8 cellular contexts compared by ENCODE assay signal in the genomic region with DNA sequence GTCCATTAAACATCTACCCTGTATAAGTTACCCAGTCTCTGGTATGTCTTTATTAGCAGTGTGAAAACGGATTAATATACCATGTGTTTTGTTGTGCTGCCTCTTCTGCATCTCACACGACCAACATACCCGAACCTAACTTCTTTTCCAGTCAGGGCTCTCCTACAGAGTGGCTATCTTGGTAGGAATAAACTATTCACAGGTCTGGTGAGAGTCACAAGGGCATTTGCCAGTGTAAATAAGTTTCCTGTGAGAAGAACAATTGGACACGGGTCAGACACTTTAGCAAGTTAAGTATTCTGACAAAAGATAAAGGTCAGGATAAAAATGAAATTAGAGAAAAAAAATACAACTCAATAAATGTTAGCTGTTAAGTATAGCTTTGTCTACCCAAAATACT.
A peak's percentile ranks its signal among the peaks of the same experiment; 100 is the strongest.
DNase-seq lines count a peak whose midpoint lies in the region; ATAC-seq and TF ChIP-seq lines count a peak whose summit lies in the region.

No MANE protein-coding gene starts in this region.

- peak; percentile 0 for ATAC-seq in GM18517 (IDR thresholded peaks at IDR 0.05; ENCODE audit: unreplicated experiment)
- ATAC-seq in HG02610 (IDR thresholded peaks at IDR 0.05; ENCODE audit: unreplicated experiment), result no peak

- H3K27me3 ChIP-seq in fibroblast of lung (ENCODE audit: control insufficient read depth, insufficient read depth, low read length) (no peaks in the 10 kb centered on the region), skeletal muscle satellite cell (ENCODE audit: control insufficient read depth, insufficient read depth, low read length) (no peaks in the 10 kb centered on the region)

- H4K20me1 ChIP-seq in fibroblast of lung (ENCODE audit: control insufficient read depth, extremely low read depth, insufficient read depth, low read length), result no peaks in the 10 kb centered on the region

- H3K36me3 ChIP-seq in fibroblast of lung (ENCODE audit: control insufficient read depth, insufficient read depth, low read length), result no peaks in the 10 kb centered on the region
- H3K36me3 ChIP-seq in skeletal muscle satellite cell (ENCODE audit: insufficient read depth, low read length), result no peaks in the 10 kb centered on the region

- H3K4me2 ChIP-seq in fibroblast of lung (ENCODE audit: extremely low read depth, insufficient read depth, low read length) (no peak overlapping the region), skeletal muscle satellite cell (ENCODE audit: low read length) (no peak overlapping the region)

- H3K4me3 ChIP-seq in fibroblast of lung (replicated peaks in 1 of 4; ENCODE audit: control extremely low read depth in 1 of 4, insufficient read depth in 1 of 4, low read depth in 3 of 4, low read length in 4 of 4) (no peak overlapping the region), skeletal muscle satellite cell (ENCODE audit: low read length) (no peak overlapping the region)

- no peak for TF ChIP-seq CTCF in fibroblast of lung (conservative IDR thresholded peaks at IDR 0.05 in 1 of 2, IDR thresholded peaks at IDR 0.05 in 1 of 2; ENCODE audit: low read depth in 1 of 2, low read length in 2 of 2)

- DNase-seq in NCI-H69 (lab: John Stamatoyannopoulos, UW) (peak; percentile 86), fibroblast of lung (ENCODE audit: low read depth in 2 of 2) (peak in 1 of 2 donors; percentile 46), AG08396 (ENCODE audit: low spot score) (no peak), AG08395 (ENCODE audit: low spot score) (no peak), NCI-H345 treated with DMSO at 0.1 percent for 48 hours (lab: John Stamatoyannopoulos, UW; ENCODE audit: unreplicated experiment) (no peak)

- H3K79me2 ChIP-seq in fibroblast of lung (ENCODE audit: control insufficient read depth, insufficient read depth, low read length), result no peaks in the 10 kb centered on the region

- H3K9ac ChIP-seq in fibroblast of lung (ENCODE audit: insufficient read depth, low read length) (no peak overlapping the region), skeletal muscle satellite cell (ENCODE audit: low read depth, low read length) (peak overlapping the region; percentile 13)

- peak overlapping the region; percentile 64 for H3K27ac ChIP-seq in fibroblast of lung (ENCODE audit: insufficient read depth, low read length)

- no peak overlapping the region for H2AFZ ChIP-seq in fibroblast of lung (ENCODE audit: low read length)

- H3K4me1 ChIP-seq in fibroblast of lung (ENCODE audit: control insufficient read depth, extremely low read depth, insufficient read depth, low read length) (no peaks in the 10 kb centered on the region), skeletal muscle satellite cell (ENCODE audit: control insufficient read depth, insufficient read depth, low read length) (peaks cover 11% of the 10 kb centered on the region)

- H3K9me3 ChIP-seq in fibroblast of lung (ENCODE audit: control insufficient read depth, insufficient read depth, low read depth, low read length), result no peaks in the 10 kb centered on the region
- H3K9me3 ChIP-seq in skeletal muscle satellite cell (replicated peaks; ENCODE audit: low read length), result no peaks in the 10 kb centered on the region
